In the genomic region with DNA sequence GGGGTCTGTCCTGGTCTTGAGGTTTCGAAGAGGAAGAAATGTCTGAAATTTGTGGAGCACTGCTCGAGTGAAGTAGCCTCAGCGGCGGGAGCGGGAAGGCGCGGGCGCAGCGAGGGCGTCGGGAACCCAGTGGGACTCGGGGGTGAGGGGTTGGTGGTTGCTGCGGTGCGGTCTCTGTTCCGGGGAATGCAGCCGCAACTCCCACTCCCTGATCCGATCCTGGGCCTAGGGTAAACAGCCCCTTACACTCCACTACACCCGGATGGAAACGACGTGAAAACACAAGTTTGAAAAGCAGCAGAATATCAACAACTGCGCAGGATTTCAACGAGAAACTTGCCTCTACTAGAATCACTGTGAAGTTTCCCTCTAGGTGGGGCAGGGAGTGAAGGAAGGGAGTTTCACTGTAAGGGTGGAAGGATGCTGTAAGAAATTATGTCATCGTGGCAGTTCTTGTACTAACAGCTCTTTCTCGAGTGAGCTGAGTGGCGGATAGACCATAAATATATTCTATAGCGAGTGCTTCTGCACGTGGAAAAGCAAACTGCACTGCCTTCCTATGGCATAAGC, we compare ENCODE assay signal across 8 cellular contexts. TPM values are rescaled to one million over a fixed set of nuclear protein-coding genes. Genes with fewer than 3 reads are reported as not detected.
DNase-seq lines count a peak whose midpoint lies in the region; ATAC-seq and TF ChIP-seq lines count a peak whose summit lies in the region.

No MANE protein-coding gene starts in this region.

- DNase-seq in NCI-H526 (lab: John Stamatoyannopoulos, UW) (peak; percentile 38 to 89), heart right ventricle (peak; percentile 33 to 41), putamen (ENCODE audit: low spot score) (peak; percentile 22)
- DNase-seq in activated naive CD4-positive, alpha-beta T cell treated with anti-CD3 and anti-CD28 coated beads, Interleukin-2, amount 10 ng/mL, durations not matched to agents 7 days and 5 days = peak; percentile 53

- no peak overlapping the region for H3K27ac Mint-ChIP-seq in activated naive CD4-positive, alpha-beta T cell treated with anti-CD3 and anti-CD28 coated beads, Interleukin-2, amount 10 ng/mL, durations not matched to agents 7 days and 5 days

- H3K4me3 Mint-ChIP-seq in activated naive CD4-positive, alpha-beta T cell treated with anti-CD3 and anti-CD28 coated beads, Interleukin-2, amount 10 ng/mL, durations not matched to agents 7 days and 5 days = no peak overlapping the region

- H3K4me1 ChIP-seq in heart right ventricle = peaks cover 0 to 23% (median 10%) of the 10 kb centered on the region in 9 donors

- H3K36me3 Mint-ChIP-seq in activated naive CD4-positive, alpha-beta T cell treated with anti-CD3 and anti-CD28 coated beads, Interleukin-2, amount 10 ng/mL, durations not matched to agents 7 days and 5 days = peaks cover 8% of the 10 kb centered on the region

- H3K9me3 Mint-ChIP-seq in activated naive CD4-positive, alpha-beta T cell treated with anti-CD3 and anti-CD28 coated beads, Interleukin-2, amount 10 ng/mL, durations not matched to agents 7 days and 5 days = no peaks in the 10 kb centered on the region

- 2% methylated on average over 27 of the region's 27 CpGs for WGBS in heart right ventricle, 2 donors

- H3K9me3 ChIP-seq in heart right ventricle = no peaks in the 10 kb centered on the region

- peaks cover 11% of the 10 kb centered on the region for H3K4me1 Mint-ChIP-seq in activated naive CD4-positive, alpha-beta T cell treated with anti-CD3 and anti-CD28 coated beads, Interleukin-2, amount 10 ng/mL, durations not matched to agents 7 days and 5 days

- ATAC-seq in heart right ventricle (peak in 4 of 8 donors; percentile 4 to 15 (median 12)), HG02759 (IDR thresholded peaks at IDR 0.05; ENCODE audit: unreplicated experiment) (no peak), GM21515 (IDR thresholded peaks at IDR 0.05; ENCODE audit: unreplicated experiment) (no peak), GM19455 (IDR thresholded peaks at IDR 0.05; ENCODE audit: unreplicated experiment) (no peak)

- H3K4me3 ChIP-seq in GM12875 (ENCODE audit: low read depth, low read length) (peak overlapping the region; percentile 92), heart right ventricle (peak overlapping the region; percentile 65 to 98 (median 89))

- TF ChIP-seq CTCF in GM12875 (IDR thresholded peaks at IDR 0.05; ENCODE audit: borderline replicate concordance, insufficient read depth, low read depth, low read length) (no peak), heart right ventricle (IDR thresholded peaks at IDR 0.05) (peak in 1 of 9 donors; percentile 23)

- CTCF ChIA-PET in activated naive CD4-positive, alpha-beta T cell treated with anti-CD3 and anti-CD28 coated beads, Interleukin-2, amount 10 ng/mL, durations not matched to agents 7 days and 5 days (lab: Charles Lee) = interaction anchor here (1.5 to 2.1 kb wide), 3 partner anchors 12 to 152 kb away, joined by 5 to 12 read pairs (median 7); no protein-coding TSS in a partner anchor

- no peaks in the 10 kb centered on the region for H3K36me3 ChIP-seq in heart right ventricle

- intact Hi-C loops in heart right ventricle (cut with DNase I) = loop anchor here in 8 of 10 donors (5.0 to 10.0 kb wide), 9 partner anchors 149 to 1079 kb away; no protein-coding TSS in a partner anchor

- peaks cover 4% of the 10 kb centered on the region for H3K27me3 Mint-ChIP-seq in activated naive CD4-positive, alpha-beta T cell treated with anti-CD3 and anti-CD28 coated beads, Interleukin-2, amount 10 ng/mL, durations not matched to agents 7 days and 5 days

- H3K27me3 ChIP-seq in heart right ventricle = peaks cover 0 to 12% (median 0%) of the 10 kb centered on the region in 7 donors

- H3K27ac ChIP-seq in heart right ventricle = peak overlapping the region; percentile 93 to 99 (median 97)

RNA-seq across cellular contexts. Expression of gene KLF12, which starts 2.0 kb away (rescaled TPM):
- 10 to 100 TPM; 11.2 to 23.9 (median 21.2) TPM for total RNA-seq in heart right ventricle
- polyA plus RNA-seq in heart right ventricle = 1 to 10 TPM; 2.1 to 3.5 TPM
